ENCODE assay signal across 18 cellular contexts in the genomic region with DNA sequence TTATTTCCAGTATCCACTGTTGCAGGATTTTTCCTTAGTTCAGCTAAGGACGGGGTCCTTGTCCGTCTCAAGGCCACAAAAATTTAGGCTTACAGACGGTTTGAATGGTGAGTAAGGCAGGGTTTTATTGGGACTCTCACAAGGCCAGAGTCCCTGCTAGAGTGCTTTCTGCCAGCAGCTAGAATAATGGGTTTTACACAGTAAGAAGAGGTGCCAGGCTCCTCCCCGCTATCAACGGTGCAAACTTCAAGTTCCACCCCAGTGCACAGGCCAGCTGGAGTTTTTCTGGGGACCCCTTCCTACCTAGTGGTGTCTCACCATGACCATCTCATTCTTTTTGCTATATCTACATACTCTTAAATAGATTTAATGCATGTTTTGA.
"Had no signal": no experiment of that assay in that cellular context is flagged by ENCODE, and none has a peak within 500 bp of the region (broad histone marks: within the 10 kb centered on the region; RNA-seq: fewer than 3 reads in every experiment).

No MANE protein-coding gene starts in this region.

- DNase-seq: colonic mucosa; dermis blood vessel endothelial cell; endodermal cell; erythroblast; heart right ventricle; islet precursor cell; left ventricle myocardium superior; naive thymus-derived CD8-positive, alpha-beta T cell; posterior cingulate gyrus; sigmoid colon; stimulated activated CD4-positive, alpha-beta T cell treated with anti-CD3 and anti-CD28 coated beads, Interleukin-12 subunit alpha, Interleukin-12 subunit beta, amount 100 ng/mL, for 4 hours; stimulated activated naive CD4-positive, alpha-beta T cell; stomach; substantia nigra; trophoblast cell had no signal

- H3K4me1 ChIP-seq: colonic mucosa, heart right ventricle, sigmoid colon, stomach had no signal

- H3K36me3 ChIP-seq: colonic mucosa, thoracic aorta had no signal

- H3K27ac ChIP-seq: colonic mucosa, heart right ventricle, sigmoid colon, skin epidermis, stomach, thoracic aorta had no signal

- H3K9me3 ChIP-seq: colonic mucosa, heart right ventricle, sigmoid colon, stomach, thoracic aorta had no signal

- H3K27me3 ChIP-seq: colonic mucosa, heart right ventricle, sigmoid colon, stomach had no signal

- H3K4me3 ChIP-seq: colonic mucosa, heart right ventricle, lung, sigmoid colon, skin epidermis, stomach, thoracic aorta had no signal

- ATAC-seq: heart right ventricle; left ventricle myocardium superior; naive thymus-derived CD8-positive, alpha-beta T cell had no signal
